Comparison of ENCODE assay signal across 1 cellular context in the genomic region with DNA sequence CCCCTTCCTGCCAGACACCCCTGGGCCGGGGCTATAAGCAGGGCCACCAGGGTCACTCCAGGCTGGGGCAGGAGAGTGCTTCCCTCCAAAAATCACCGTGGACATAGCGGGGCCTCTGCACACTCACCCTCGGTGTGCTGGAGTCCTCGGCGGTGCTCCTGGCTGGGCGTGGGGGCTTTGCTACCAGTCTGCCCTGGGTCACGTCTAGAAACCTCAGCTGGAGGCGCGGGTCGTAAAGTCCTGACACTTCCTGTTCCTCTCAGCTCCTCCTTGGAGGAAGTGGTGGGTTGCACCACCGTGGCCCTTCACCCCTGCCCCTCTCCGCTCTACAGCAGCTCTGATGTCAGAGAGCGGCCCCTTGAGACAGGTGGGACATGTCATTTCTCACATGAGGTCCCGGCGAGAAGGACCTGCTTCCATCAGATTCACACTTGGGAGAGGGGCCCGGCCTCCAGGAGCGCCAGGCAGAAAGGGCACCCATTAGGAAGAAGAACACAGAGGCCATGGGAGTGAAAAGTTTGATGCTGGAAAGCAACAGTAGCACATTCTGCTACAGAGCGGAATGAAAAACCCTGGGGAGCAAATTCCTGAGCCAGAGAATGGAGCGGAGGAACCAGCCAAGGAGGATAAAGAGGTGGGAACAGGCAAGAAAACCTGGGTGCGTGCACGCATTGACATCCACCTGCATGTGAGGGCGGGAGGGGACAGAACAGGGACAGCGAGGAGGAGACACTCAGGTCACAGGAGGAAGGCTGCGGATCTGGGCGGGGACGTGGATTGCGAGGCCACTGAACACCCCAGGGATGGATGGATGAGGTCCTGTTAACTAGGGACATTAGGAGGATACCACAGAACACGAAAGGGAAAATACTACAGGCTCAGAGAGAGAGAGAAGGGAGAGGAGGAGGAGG.
TF ChIP-seq lines count a peak whose summit lies in the region.

A gene (minus strand): TSS at position 206 of the 911 bp plus-strand sequence. CDS start 10,117 bp downstream, outside the sequence.

TF ChIP-seq in GM12878, 131 proteins besides CTCF, POLR2A, EP300 and RAD21 (continued from another document and continues in another):
- TF ChIP-seq, protein P1, sequence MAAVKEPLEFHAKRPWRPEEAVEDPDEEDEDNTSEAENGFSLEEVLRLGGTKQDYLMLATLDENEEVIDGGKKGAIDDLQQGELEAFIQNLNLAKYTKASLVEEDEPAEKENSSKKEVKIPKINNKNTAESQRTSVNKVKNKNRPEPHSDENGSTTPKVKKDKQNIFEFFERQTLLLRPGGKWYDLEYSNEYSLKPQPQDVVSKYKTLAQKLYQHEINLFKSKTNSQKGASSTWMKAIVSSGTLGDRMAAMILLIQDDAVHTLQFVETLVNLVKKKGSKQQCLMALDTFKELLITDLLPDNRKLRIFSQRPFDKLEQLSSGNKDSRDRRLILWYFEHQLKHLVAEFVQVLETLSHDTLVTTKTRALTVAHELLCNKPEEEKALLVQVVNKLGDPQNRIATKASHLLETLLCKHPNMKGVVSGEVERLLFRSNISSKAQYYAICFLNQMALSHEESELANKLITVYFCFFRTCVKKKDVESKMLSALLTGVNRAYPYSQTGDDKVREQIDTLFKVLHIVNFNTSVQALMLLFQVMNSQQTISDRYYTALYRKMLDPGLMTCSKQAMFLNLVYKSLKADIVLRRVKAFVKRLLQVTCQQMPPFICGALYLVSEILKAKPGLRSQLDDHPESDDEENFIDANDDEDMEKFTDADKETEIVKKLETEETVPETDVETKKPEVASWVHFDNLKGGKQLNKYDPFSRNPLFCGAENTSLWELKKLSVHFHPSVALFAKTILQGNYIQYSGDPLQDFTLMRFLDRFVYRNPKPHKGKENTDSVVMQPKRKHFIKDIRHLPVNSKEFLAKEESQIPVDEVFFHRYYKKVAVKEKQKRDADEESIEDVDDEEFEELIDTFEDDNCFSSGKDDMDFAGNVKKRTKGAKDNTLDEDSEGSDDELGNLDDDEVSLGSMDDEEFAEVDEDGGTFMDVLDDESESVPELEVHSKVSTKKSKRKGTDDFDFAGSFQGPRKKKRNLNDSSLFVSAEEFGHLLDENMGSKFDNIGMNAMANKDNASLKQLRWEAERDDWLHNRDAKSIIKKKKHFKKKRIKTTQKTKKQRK (IDR thresholded peaks at IDR 0.05; ENCODE audit: low read depth, low read length), result no peak
- no peak for TF ChIP-seq ZZZ3 (IDR thresholded peaks at IDR 0.05; ENCODE audit: control insufficient read depth, insufficient read length, low read depth)
- TF ChIP-seq TARDBP (IDR thresholded peaks at IDR 0.05; ENCODE audit: borderline replicate concordance), result no peak
- no peak for TF ChIP-seq CBX3 (IDR thresholded peaks at IDR 0.05; ENCODE audit: borderline replicate concordance, low read depth)
- TF ChIP-seq NFIC (IDR thresholded peaks at IDR 0.05; ENCODE audit: low read depth, low read length), result no peak
- TF ChIP-seq SP1 (IDR thresholded peaks at IDR 0.05; ENCODE audit: low read depth, low read length), result no peak
- TF ChIP-seq, protein P2, sequence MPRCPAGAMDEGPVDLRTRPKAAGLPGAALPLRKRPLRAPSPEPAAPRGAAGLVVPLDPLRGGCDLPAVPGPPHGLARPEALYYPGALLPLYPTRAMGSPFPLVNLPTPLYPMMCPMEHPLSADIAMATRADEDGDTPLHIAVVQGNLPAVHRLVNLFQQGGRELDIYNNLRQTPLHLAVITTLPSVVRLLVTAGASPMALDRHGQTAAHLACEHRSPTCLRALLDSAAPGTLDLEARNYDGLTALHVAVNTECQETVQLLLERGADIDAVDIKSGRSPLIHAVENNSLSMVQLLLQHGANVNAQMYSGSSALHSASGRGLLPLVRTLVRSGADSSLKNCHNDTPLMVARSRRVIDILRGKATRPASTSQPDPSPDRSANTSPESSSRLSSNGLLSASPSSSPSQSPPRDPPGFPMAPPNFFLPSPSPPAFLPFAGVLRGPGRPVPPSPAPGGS (IDR thresholded peaks at IDR 0.05; ENCODE audit: borderline replicate concordance, insufficient read depth, low read depth, low read length, poor library complexity, severe bottlenecking), result no peak
- TF ChIP-seq KDM1A (IDR thresholded peaks at IDR 0.05; ENCODE audit: borderline replicate concordance), result no peak
- TF ChIP-seq BCL11A (IDR thresholded peaks at IDR 0.05; ENCODE audit: low read depth, low read length), result no peak
- no peak for TF ChIP-seq FOS (IDR thresholded peaks at IDR 0.05; ENCODE audit: borderline replicate concordance, extremely low read depth, insufficient read length)
- TF ChIP-seq, protein P3, sequence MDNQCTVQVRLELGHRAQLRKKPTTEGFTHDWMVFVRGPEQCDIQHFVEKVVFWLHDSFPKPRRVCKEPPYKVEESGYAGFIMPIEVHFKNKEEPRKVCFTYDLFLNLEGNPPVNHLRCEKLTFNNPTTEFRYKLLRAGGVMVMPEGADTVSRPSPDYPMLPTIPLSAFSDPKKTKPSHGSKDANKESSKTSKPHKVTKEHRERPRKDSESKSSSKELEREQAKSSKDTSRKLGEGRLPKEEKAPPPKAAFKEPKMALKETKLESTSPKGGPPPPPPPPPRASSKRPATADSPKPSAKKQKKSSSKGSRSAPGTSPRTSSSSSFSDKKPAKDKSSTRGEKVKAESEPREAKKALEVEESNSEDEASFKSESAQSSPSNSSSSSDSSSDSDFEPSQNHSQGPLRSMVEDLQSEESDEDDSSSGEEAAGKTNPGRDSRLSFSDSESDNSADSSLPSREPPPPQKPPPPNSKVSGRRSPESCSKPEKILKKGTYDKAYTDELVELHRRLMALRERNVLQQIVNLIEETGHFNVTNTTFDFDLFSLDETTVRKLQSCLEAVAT (IDR thresholded peaks at IDR 0.05), result no peak
- TF ChIP-seq BACH1 (IDR thresholded peaks at IDR 0.05; ENCODE audit: borderline replicate concordance), result no peak
- no peak for TF ChIP-seq ZBED1 (IDR thresholded peaks at IDR 0.05; ENCODE audit: borderline replicate concordance)
- TF ChIP-seq, protein P4, sequence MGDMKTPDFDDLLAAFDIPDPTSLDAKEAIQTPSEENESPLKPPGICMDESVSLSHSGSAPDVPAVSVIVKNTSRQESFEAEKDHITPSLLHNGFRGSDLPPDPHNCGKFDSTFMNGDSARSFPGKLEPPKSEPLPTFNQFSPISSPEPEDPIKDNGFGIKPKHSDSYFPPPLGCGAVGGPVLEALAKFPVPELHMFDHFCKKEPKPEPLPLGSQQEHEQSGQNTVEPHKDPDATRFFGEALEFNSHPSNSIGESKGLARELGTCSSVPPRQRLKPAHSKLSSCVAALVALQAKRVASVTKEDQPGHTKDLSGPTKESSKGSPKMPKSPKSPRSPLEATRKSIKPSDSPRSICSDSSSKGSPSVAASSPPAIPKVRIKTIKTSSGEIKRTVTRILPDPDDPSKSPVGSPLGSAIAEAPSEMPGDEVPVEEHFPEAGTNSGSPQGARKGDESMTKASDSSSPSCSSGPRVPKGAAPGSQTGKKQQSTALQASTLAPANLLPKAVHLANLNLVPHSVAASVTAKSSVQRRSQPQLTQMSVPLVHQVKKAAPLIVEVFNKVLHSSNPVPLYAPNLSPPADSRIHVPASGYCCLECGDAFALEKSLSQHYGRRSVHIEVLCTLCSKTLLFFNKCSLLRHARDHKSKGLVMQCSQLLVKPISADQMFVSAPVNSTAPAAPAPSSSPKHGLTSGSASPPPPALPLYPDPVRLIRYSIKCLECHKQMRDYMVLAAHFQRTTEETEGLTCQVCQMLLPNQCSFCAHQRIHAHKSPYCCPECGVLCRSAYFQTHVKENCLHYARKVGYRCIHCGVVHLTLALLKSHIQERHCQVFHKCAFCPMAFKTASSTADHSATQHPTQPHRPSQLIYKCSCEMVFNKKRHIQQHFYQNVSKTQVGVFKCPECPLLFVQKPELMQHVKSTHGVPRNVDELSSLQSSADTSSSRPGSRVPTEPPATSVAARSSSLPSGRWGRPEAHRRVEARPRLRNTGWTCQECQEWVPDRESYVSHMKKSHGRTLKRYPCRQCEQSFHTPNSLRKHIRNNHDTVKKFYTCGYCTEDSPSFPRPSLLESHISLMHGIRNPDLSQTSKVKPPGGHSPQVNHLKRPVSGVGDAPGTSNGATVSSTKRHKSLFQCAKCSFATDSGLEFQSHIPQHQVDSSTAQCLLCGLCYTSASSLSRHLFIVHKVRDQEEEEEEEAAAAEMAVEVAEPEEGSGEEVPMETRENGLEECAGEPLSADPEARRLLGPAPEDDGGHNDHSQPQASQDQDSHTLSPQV (IDR thresholded peaks at IDR 0.05), result no peak
- peak; percentile 66 to 68; a peak in 2 of 4 replicates for TF ChIP-seq IKZF2 (IDR thresholded peaks at IDR 0.05)
- TF ChIP-seq, protein P5, sequence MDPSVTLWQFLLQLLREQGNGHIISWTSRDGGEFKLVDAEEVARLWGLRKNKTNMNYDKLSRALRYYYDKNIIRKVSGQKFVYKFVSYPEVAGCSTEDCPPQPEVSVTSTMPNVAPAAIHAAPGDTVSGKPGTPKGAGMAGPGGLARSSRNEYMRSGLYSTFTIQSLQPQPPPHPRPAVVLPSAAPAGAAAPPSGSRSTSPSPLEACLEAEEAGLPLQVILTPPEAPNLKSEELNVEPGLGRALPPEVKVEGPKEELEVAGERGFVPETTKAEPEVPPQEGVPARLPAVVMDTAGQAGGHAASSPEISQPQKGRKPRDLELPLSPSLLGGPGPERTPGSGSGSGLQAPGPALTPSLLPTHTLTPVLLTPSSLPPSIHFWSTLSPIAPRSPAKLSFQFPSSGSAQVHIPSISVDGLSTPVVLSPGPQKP (IDR thresholded peaks at IDR 0.05; ENCODE audit: low read depth, low read length), result 0 out of 2 replicates have a peak, but pooled peaks have one; percentile 53
- TF ChIP-seq ZSCAN29 (IDR thresholded peaks at IDR 0.05), result no peak
- TF ChIP-seq, protein P6, sequence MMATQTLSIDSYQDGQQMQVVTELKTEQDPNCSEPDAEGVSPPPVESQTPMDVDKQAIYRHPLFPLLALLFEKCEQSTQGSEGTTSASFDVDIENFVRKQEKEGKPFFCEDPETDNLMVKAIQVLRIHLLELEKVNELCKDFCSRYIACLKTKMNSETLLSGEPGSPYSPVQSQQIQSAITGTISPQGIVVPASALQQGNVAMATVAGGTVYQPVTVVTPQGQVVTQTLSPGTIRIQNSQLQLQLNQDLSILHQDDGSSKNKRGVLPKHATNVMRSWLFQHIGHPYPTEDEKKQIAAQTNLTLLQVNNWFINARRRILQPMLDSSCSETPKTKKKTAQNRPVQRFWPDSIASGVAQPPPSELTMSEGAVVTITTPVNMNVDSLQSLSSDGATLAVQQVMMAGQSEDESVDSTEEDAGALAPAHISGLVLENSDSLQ (IDR thresholded peaks at IDR 0.05), result peak; percentile 42; the same call in 1 of the 2 replicates
- TF ChIP-seq PAX8 (IDR thresholded peaks at IDR 0.05), result no peak
- no peak for TF ChIP-seq MYB (IDR thresholded peaks at IDR 0.05; ENCODE audit: borderline replicate concordance, low read depth, low read length)
- TF ChIP-seq SREBF2 (IDR thresholded peaks at IDR 0.05; ENCODE audit: low read length), result no peak
- TF ChIP-seq TCF3 (IDR thresholded peaks at IDR 0.05; ENCODE audit: borderline replicate concordance, insufficient read depth, low read depth, low read length), result peak; percentile 51; the same call in 1 of the 2 replicates
- TF ChIP-seq, protein P7, sequence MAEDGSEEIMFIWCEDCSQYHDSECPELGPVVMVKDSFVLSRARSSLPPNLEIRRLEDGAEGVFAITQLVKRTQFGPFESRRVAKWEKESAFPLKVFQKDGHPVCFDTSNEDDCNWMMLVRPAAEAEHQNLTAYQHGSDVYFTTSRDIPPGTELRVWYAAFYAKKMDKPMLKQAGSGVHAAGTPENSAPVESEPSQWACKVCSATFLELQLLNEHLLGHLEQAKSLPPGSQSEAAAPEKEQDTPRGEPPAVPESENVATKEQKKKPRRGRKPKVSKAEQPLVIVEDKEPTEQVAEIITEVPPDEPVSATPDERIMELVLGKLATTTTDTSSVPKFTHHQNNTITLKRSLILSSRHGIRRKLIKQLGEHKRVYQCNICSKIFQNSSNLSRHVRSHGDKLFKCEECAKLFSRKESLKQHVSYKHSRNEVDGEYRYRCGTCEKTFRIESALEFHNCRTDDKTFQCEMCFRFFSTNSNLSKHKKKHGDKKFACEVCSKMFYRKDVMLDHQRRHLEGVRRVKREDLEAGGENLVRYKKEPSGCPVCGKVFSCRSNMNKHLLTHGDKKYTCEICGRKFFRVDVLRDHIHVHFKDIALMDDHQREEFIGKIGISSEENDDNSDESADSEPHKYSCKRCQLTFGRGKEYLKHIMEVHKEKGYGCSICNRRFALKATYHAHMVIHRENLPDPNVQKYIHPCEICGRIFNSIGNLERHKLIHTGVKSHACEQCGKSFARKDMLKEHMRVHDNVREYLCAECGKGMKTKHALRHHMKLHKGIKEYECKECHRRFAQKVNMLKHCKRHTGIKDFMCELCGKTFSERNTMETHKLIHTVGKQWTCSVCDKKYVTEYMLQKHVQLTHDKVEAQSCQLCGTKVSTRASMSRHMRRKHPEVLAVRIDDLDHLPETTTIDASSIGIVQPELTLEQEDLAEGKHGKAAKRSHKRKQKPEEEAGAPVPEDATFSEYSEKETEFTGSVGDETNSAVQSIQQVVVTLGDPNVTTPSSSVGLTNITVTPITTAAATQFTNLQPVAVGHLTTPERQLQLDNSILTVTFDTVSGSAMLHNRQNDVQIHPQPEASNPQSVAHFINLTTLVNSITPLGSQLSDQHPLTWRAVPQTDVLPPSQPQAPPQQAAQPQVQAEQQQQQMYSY (CRISPR knock-in tag; IDR thresholded peaks at IDR 0.05), result no peak
- TF ChIP-seq NRF1 (conservative IDR thresholded peaks at IDR 0.05; ENCODE audit: low read depth, low read length), result no peak
- TF ChIP-seq MTA3 (IDR thresholded peaks at IDR 0.05; ENCODE audit: borderline replicate concordance, low read length), result no peak
- TF ChIP-seq MEF2B (IDR thresholded peaks at IDR 0.05; ENCODE audit: partially characterized antibody, poor library complexity, severe bottlenecking), result peak; percentile 79
- TF ChIP-seq SMAD5 (IDR thresholded peaks at IDR 0.05; ENCODE audit: low read depth), result no peak
- no peak for TF ChIP-seq HDAC6 (IDR thresholded peaks at IDR 0.05; ENCODE audit: unreplicated experiment)
- no peak for TF ChIP-seq EZH2 (IDR thresholded peaks at IDR 0.05; ENCODE audit: borderline replicate concordance, control insufficient read depth, low read depth, low read length)
- TF ChIP-seq SPI1 (IDR thresholded peaks at IDR 0.05; ENCODE audit: borderline replicate concordance, insufficient read depth, low read depth, low read length), result peak; percentile 74; the same call in 1 of the 2 replicates
- no peak for TF ChIP-seq RELA (IDR thresholded peaks at IDR 0.05; ENCODE audit: borderline replicate concordance, partially characterized antibody)
- TF ChIP-seq, protein P8, sequence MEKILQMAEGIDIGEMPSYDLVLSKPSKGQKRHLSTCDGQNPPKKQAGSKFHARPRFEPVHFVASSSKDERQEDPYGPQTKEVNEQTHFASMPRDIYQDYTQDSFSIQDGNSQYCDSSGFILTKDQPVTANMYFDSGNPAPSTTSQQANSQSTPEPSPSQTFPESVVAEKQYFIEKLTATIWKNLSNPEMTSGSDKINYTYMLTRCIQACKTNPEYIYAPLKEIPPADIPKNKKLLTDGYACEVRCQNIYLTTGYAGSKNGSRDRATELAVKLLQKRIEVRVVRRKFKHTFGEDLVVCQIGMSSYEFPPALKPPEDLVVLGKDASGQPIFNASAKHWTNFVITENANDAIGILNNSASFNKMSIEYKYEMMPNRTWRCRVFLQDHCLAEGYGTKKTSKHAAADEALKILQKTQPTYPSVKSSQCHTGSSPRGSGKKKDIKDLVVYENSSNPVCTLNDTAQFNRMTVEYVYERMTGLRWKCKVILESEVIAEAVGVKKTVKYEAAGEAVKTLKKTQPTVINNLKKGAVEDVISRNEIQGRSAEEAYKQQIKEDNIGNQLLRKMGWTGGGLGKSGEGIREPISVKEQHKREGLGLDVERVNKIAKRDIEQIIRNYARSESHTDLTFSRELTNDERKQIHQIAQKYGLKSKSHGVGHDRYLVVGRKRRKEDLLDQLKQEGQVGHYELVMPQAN (conservative IDR thresholded peaks at IDR 0.05), result 0 out of 2 replicates have a peak, but pooled peaks have one; percentile 60
